11 cellular contexts compared by ENCODE assay signal in the genomic region with DNA sequence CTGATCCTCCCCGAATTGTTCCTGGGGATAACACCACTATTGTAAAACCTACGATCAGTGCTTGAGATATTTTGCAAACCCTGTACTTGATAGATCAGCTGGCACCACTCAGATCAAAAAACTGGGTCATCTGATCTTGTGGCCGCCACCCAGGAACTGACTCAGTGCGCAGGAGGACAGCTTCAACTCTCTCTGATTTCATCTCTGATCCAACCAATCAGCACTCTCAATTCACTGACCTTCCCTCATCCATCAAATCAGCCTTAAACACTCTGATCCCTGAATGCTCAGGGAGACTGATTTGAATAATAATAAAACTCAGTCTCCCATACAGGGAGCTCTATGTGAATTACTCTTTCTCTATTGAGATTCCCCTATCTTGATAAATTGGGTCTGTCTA. TPM values are rescaled to one million over a fixed set of nuclear protein-coding genes. Genes with fewer than 3 reads are reported as not detected.
DNase-seq lines count a peak whose midpoint lies in the region; ATAC-seq, FAIRE-seq and TF ChIP-seq lines count a peak whose summit lies in the region.
"Had no signal": no experiment of that assay in that cellular context is flagged by ENCODE, and none has a peak within 500 bp of the region (broad histone marks: within the 10 kb centered on the region; RNA-seq: fewer than 3 reads in every experiment).

No MANE protein-coding gene starts in this region.

- H3K4me3 ChIP-seq in GM23248 (peak overlapping the region; percentile 30; the same call in 1 of the 2 replicates), bronchial epithelial cell (ENCODE audit: low read depth, low read length) (no peak overlapping the region), right lobe of liver (no peak overlapping the region)

- peak overlapping the region; percentile 26; the same call in 1 of the 2 replicates for H3K9ac ChIP-seq in GM23248

- no peaks in the 10 kb centered on the region for H3K9me2 ChIP-seq in GM23248 (ENCODE audit: insufficient read depth)

- ATAC-seq in GM21737 (IDR thresholded peaks at IDR 0.05; ENCODE audit: unreplicated experiment) (no peak), HG03280 (IDR thresholded peaks at IDR 0.05; ENCODE audit: unreplicated experiment) (no peak), right lobe of liver (no peak)
- ATAC-seq: stimulated activated naive CD8-positive, alpha-beta T cell treated with anti-CD3 and anti-CD28 coated beads, Interleukin-15, amount 100 ng/mL, for 72 hours had no signal

- H3K9me3 ChIP-seq in GM23248 (ENCODE audit: low read depth) (no peaks in the 10 kb centered on the region), right lobe of liver (no peaks in the 10 kb centered on the region)

- H3F3A ChIP-seq in GM23248 (ENCODE audit: insufficient read depth): peaks cover 11% of the 10 kb centered on the region

- TF ChIP-seq CTCF in bronchial epithelial cell (IDR thresholded peaks at IDR 0.05; ENCODE audit: insufficient read depth, low read length, severe bottlenecking): no peak
- no peak for TF ChIP-seq CTCF in right lobe of liver (IDR thresholded peaks at IDR 0.05)

- H3K79me2 ChIP-seq in GM23248 (ENCODE audit: insufficient read depth): peaks cover 1% of the 10 kb centered on the region

- DNase-seq in GM23248: peak; percentile 45
- DNase-seq in NCI-H2107 (lab: John Stamatoyannopoulos, UW): peak; percentile 65
- DNase-seq in bronchial epithelial cell (ENCODE audit: low read depth): peak; percentile 63
- DNase-seq in myocyte (ENCODE audit: low read depth): peak; percentile 34
- no peak for DNase-seq in right lobe of liver
- no peak for DNase-seq in NCI-H2171 (lab: John Stamatoyannopoulos, UW)
- DNase-seq: aorta; NCI-H187 treated with DMSO at 0.1 percent for 48 hours; stimulated activated naive CD8-positive, alpha-beta T cell treated with anti-CD3 and anti-CD28 coated beads, Interleukin-15, amount 100 ng/mL, for 72 hours had no signal

- intact Hi-C loops in right lobe of liver (cut with DNase I): no loop called here

- H3K4me2 ChIP-seq in GM23248 (ENCODE audit: unreplicated experiment): no peak overlapping the region

- H3K27ac ChIP-seq in GM23248 (peak overlapping the region; percentile 33), right lobe of liver (no peak overlapping the region)

- in situ Hi-C loops in GM23248 (cut with MboI): no loop called here

- H3K36me3 ChIP-seq in GM23248 (ENCODE audit: low read depth) (no peaks in the 10 kb centered on the region), bronchial epithelial cell (ENCODE audit: control insufficient read depth, insufficient read depth, low read length) (no peaks in the 10 kb centered on the region), right lobe of liver (no peaks in the 10 kb centered on the region)

- TF ChIP-seq POLR2A in right lobe of liver (IDR thresholded peaks at IDR 0.05): no peak

- H2AFZ ChIP-seq in GM23248: peak overlapping the region; percentile 76

- no peaks in the 10 kb centered on the region for H4K20me1 ChIP-seq in GM23248 (ENCODE audit: insufficient read depth)

- no peaks in the 10 kb centered on the region for H3K27me3 ChIP-seq in GM23248 (replicated peaks; ENCODE audit: insufficient read depth)
- H3K27me3 ChIP-seq in bronchial epithelial cell (ENCODE audit: control insufficient read depth, insufficient read depth, low read length): no peaks in the 10 kb centered on the region
- no peaks in the 10 kb centered on the region for H3K27me3 ChIP-seq in right lobe of liver

- H3K4me1 ChIP-seq in GM23248 (ENCODE audit: insufficient read depth) (peaks cover 6% of the 10 kb centered on the region; the same call in 1 of the 2 replicates), right lobe of liver (peaks cover 0 to 8% (median 2%) of the 10 kb centered on the region in 4 donors)

- WGBS in GM23248 (ENCODE audit: low coverage in 1 of 2, low lambda C conversion rate in 2 of 2, missing lambda C conversion rate in 2 of 2), 2 experiments: 51 to 65% methylated on average over 4 of the region's 4 CpGs
- 43% methylated on average over 4 of the region's 4 CpGs for WGBS in right lobe of liver (ENCODE audit: insufficient coverage, low coverage, low lambda C conversion rate, missing lambda C conversion rate)

- FAIRE-seq in bronchial epithelial cell (lab: Jason Lieb, UNC): peak; percentile 70

RNA-seq across cellular contexts. Expression of a gene that starts 4.2 kb away (rescaled TPM):
- total RNA-seq in GM23248 (2014; rRNA removed; shearing (Covaris generic)): 148 and 154 TPM in 2 replicates
- polyA plus RNA-seq in GM23248 (2016; fragmentation: Nextera tagmentation; extraction: Ambion mirVana): 118 and 120 TPM in 2 replicates
- total RNA-seq in bronchial epithelial cell (151 and 180 TPM in 2 replicates), myocyte (63.6 and 73.4 TPM in 2 replicates), right lobe of liver (10 to 100 TPM; 27.3 to 43.9 (median 34.0) TPM)
- polyA plus RNA-seq in myocyte (2012): 90.9 TPM

RNA-seq across cellular contexts. Expression of a gene that starts 9.5 kb away (rescaled TPM):
- total RNA-seq in GM23248 (2014; rRNA removed; shearing (Covaris generic)): 0.25 and 0.43 TPM in 2 replicates
- polyA plus RNA-seq in GM23248 (2016; fragmentation: Nextera tagmentation; extraction: Ambion mirVana): 0.90 and 1.3 TPM in 2 replicates
- total RNA-seq in bronchial epithelial cell: 1.1 and 2.0 TPM in 2 replicates
- total RNA-seq in myocyte: not detected in 2 replicates
- 0.01 TPM for polyA plus RNA-seq in myocyte (2012)
- not detected for total RNA-seq in right lobe of liver
- total RNA-seq: aorta had no signal

RNA-seq across cellular contexts. Expression of a gene that starts 51.9 kb away (rescaled TPM):
- 29.4 and 33.9 TPM in 2 replicates for total RNA-seq in GM23248 (2014; rRNA removed; shearing (Covaris generic))
- 25.2 and 27.1 TPM in 2 replicates for polyA plus RNA-seq in GM23248 (2016; fragmentation: Nextera tagmentation; extraction: Ambion mirVana)
- total RNA-seq in bronchial epithelial cell: 19.8 and 20.0 TPM in 2 replicates
- total RNA-seq in myocyte: 40.1 and 40.7 TPM in 2 replicates
- polyA plus RNA-seq in myocyte (2012): 9.2 TPM
- 10 to 100 TPM in 5 of 6 experiments, 1 to 10 TPM in 1; 9.0 to 21.8 (median 14.0) TPM for total RNA-seq in right lobe of liver

Comparison
In these comparisons a context has a peak if more than half of its experiments do, and no peak if none do; other contexts are left out.
1. DNase-seq: peak in GM23248 (single experiment), NCI-H2107 (single experiment), bronchial epithelial cell (single experiment) and myocyte (single experiment); none in right lobe of liver (0 of 3) and NCI-H2171 (single experiment).